In the genomic region with DNA sequence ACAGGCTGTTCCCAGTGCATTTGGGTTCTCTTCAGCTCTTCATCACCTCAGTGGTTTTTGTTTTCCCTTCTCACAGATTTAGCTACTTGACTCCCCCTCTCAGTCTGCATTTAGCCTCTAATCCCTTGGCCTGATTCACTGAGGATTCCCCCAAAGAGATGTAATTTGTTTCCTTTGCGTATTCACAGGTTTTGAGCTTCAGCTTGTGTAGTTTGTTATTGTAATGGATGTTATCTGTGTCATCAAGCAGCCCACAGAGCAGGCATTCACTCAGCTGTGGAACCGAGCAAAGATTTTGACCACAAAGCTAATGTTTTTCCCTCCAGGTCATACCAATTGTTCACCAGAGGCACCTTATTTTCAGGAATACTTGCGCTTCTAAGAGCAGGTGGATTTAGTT, we compare ENCODE assay signal across 17 cellular contexts. TPM values are rescaled to one million over a fixed set of nuclear protein-coding genes. Genes with fewer than 3 reads are reported as not detected.
DNase-seq lines count a peak whose midpoint lies in the region; ATAC-seq, FAIRE-seq and TF ChIP-seq lines count a peak whose summit lies in the region.
"Had no signal": no experiment of that assay in that cellular context is flagged by ENCODE, and none has a peak within 500 bp of the region (broad histone marks: within the 10 kb centered on the region; RNA-seq: fewer than 3 reads in every experiment).

No MANE protein-coding gene starts in this region.

- no peak overlapping the region for H2BK5ac ChIP-seq in H1 (ENCODE audit: low read depth, low read length)

- DNase-seq in EH (ENCODE audit: low read depth): peak; percentile 74
- peak; percentile 69 for DNase-seq in NCI-H524 treated with DMSO at 0.1 percent for 48 hours (lab: John Stamatoyannopoulos, UW)
- DNase-seq in H1 (ENCODE audit: low read depth in 1 of 2, low spot score in 2 of 2): no peak
- peak; percentile 82 for DNase-seq in neural progenitor cell (ENCODE audit: low spot score)
- no peak for DNase-seq in NCI-H1930 (lab: John Stamatoyannopoulos, UW)
- DNase-seq in RWPE1 (ENCODE audit: low spot score): no peak
- DNase-seq in activated naive CD8-positive, alpha-beta T cell treated with anti-CD3 and anti-CD28 coated beads, Interleukin-2, amount 50 U/mL, for 24 hours: no peak
- DNase-seq: activated T-cell treated with anti-CD3 and anti-CD28 coated beads, Interleukin-2, amount 50 U/mL, for 4 hours; BE2C; H7; NK-92 treated with Interleukin-12 subunit alpha and Interleukin-12 subunit beta, amount 100 ng/mL, for 24 hours; stimulated activated CD4-positive, alpha-beta T cell treated with anti-CD3 and anti-CD28 coated beads, Interleukin-4, amount 100 ng/mL, for 24 hours; stimulated activated naive CD4-positive, alpha-beta T cell had no signal

- TF ChIP-seq CTCF in H1 (IDR thresholded peaks at IDR 0.05; ENCODE audit: control extremely low read depth in 1 of 3, insufficient read depth in 1 of 3, low read depth in 1 of 3, low read length in 3 of 3) (no peak), neural progenitor cell (IDR thresholded peaks at IDR 0.05) (no peak), RWPE1 (conservative IDR thresholded peaks at IDR 0.05; ENCODE audit: low read depth) (no peak)

- H3F3A ChIP-seq in neural progenitor cell (ENCODE audit: low read depth): peaks cover 59% of the 10 kb centered on the region

- no peak for TF ChIP-seq RAD21 in H1 (IDR thresholded peaks at IDR 0.05 in 1 of 2, conservative IDR thresholded peaks at IDR 0.05 in 1 of 2; ENCODE audit: low read depth in 2 of 2, low read length in 2 of 2)

- no peak for TF ChIP-seq POLR2A in H1 (IDR thresholded peaks at IDR 0.05; ENCODE audit: control extremely low read depth in 1 of 2, low read depth in 2 of 2, low read length in 2 of 2)

- no peak overlapping the region for H2BK12ac ChIP-seq in H1 (ENCODE audit: low read depth, low read length)

- no peak overlapping the region for H4K8ac ChIP-seq in H1 (ENCODE audit: extremely low read depth, insufficient read depth, low read length)

- no peaks in the 10 kb centered on the region for H3K36me3 ChIP-seq in H1 (ENCODE audit: control insufficient read depth in 2 of 4, insufficient read depth in 4 of 4, low read length in 3 of 4)
- no peaks in the 10 kb centered on the region for H3K36me3 ChIP-seq in neural progenitor cell
- H3K36me3 ChIP-seq: BE2C had no signal

- POLR2A ChIA-PET in H1 (lab: Charles Lee; ENCODE audit: partially characterized antibody) (no interaction called here), RWPE1 (lab: Yijun Ruan, JAX; ENCODE audit: low non-redundant PET) (no interaction called here)

- H4K91ac ChIP-seq in H1 (replicated peaks; ENCODE audit: insufficient read length, low read length): no peak overlapping the region

- H3K14ac ChIP-seq in H1 (ENCODE audit: insufficient read length): no peak overlapping the region

- H2AK5ac ChIP-seq in H1 (ENCODE audit: low read depth, low read length): no peak overlapping the region

- no peak overlapping the region for H2BK15ac ChIP-seq in H1 (ENCODE audit: low read length)

- CTCF ChIA-PET in H1 (lab: Charles Lee; ENCODE audit: partially characterized antibody): interaction anchor here (0.7 to 2.4 kb wide), 15 partner anchors 9 to 224 kb away, joined by 3 to 10 read pairs (median 4); a partner anchor contains a TSS
- CTCF ChIA-PET in RWPE1 (lab: Yijun Ruan, JAX): no interaction called here

- H3K9me3 ChIP-seq in H1 (ENCODE audit: insufficient read depth in 2 of 2, low read depth in 1 of 2, low read length in 1 of 2) (no peaks in the 10 kb centered on the region), neural progenitor cell (ENCODE audit: low read depth) (no peaks in the 10 kb centered on the region)
- H3K9me3 ChIP-seq: BE2C had no signal

- no peaks in the 10 kb centered on the region for H3K36me3 Mint-ChIP-seq in neural progenitor cell
- no peaks in the 10 kb centered on the region for H3K36me3 Mint-ChIP-seq in activated naive CD8-positive, alpha-beta T cell treated with anti-CD3 and anti-CD28 coated beads, Interleukin-2, amount 50 U/mL, for 24 hours (ENCODE audit: low read depth)
- H3K36me3 Mint-ChIP-seq: IgD-negative memory B cell, mesothelial cell of epicardium had no signal

- H3K4me1 ChIP-seq in H1 (replicated peaks in 1 of 4; ENCODE audit: control insufficient read depth in 3 of 4, insufficient read depth in 4 of 4, low read length in 3 of 4): peaks cover 0 to 10% (median 5%) of the 10 kb centered on the region in 4 experiments; a peak in 3 of 7 replicates
- peaks cover 56% of the 10 kb centered on the region for H3K4me1 ChIP-seq in neural progenitor cell
- H3K4me1 ChIP-seq: BE2C had no signal

- H2AFZ ChIP-seq in H1 (ENCODE audit: low read length) (peak overlapping the region; percentile 66; the same call in 1 of the 2 replicates), neural progenitor cell (replicated peaks) (no peak overlapping the region)

- H3K56ac ChIP-seq in H1 (replicated peaks; ENCODE audit: insufficient read length, low read depth, low read length): no peak overlapping the region

- peak overlapping the region; percentile 32 to 39; a peak in 1 of 4 replicates for H3K4me2 ChIP-seq in H1 (ENCODE audit: insufficient read depth in 1 of 2, low read depth in 2 of 2, low read length in 2 of 2)
- H3K4me2 ChIP-seq in neural progenitor cell: peak overlapping the region; percentile 59

- H3K4ac ChIP-seq in H1 (replicated peaks; ENCODE audit: insufficient read length, low read depth, low read length): no peak overlapping the region

- H3K18ac ChIP-seq in H1 (ENCODE audit: extremely low read depth, low read length): no peak overlapping the region

- no peak for TF ChIP-seq EP300 in H1 (IDR thresholded peaks at IDR 0.05; ENCODE audit: borderline replicate concordance in 1 of 2, low read depth in 2 of 2, low read length in 2 of 2)

- FAIRE-seq in H1 (lab: Jason Lieb, UNC): no peak
- FAIRE-seq: endothelial cell of umbilical vein had no signal

- H4K20me1 ChIP-seq in H1 (replicated peaks in 1 of 2; ENCODE audit: control insufficient read depth in 1 of 2, insufficient read depth in 2 of 2, low read length in 2 of 2): no peaks in the 10 kb centered on the region
- no peaks in the 10 kb centered on the region for H4K20me1 ChIP-seq in neural progenitor cell (ENCODE audit: low read depth)

- no peaks in the 10 kb centered on the region for H3K23me2 ChIP-seq in H1 (ENCODE audit: low read depth, low read length)

- H3K27me3 ChIP-seq in H1 (replicated peaks in 1 of 4; ENCODE audit: control insufficient read depth in 3 of 4, extremely low read depth in 1 of 4, insufficient read depth in 3 of 4, low read length in 3 of 4) (no peaks in the 10 kb centered on the region; a peak in 1 of 7 replicates), neural progenitor cell (no peaks in the 10 kb centered on the region)
- H3K27me3 ChIP-seq: BE2C had no signal

- no peaks in the 10 kb centered on the region for H3K79me1 ChIP-seq in H1 (ENCODE audit: low read depth, low read length)

- H3K4me3 ChIP-seq in H1 (ENCODE audit: extremely low read depth in 1 of 4, insufficient read depth in 2 of 4, low read depth in 3 of 4, low read length in 4 of 4) (no peak overlapping the region), neural progenitor cell (peak overlapping the region; percentile 27)

- peaks cover 46% of the 10 kb centered on the region for H3K4me1 Mint-ChIP-seq in neural progenitor cell
- no peaks in the 10 kb centered on the region for H3K4me1 Mint-ChIP-seq in activated naive CD8-positive, alpha-beta T cell treated with anti-CD3 and anti-CD28 coated beads, Interleukin-2, amount 50 U/mL, for 24 hours
- H3K4me1 Mint-ChIP-seq: IgD-negative memory B cell had no signal

- H3K79me2 ChIP-seq in H1 (ENCODE audit: control insufficient read depth in 1 of 2, insufficient read depth in 2 of 2, low read length in 2 of 2) (no peaks in the 10 kb centered on the region), neural progenitor cell (ENCODE audit: low read depth) (no peaks in the 10 kb centered on the region)

- ATAC-seq in activated naive CD8-positive, alpha-beta T cell treated with anti-CD3 and anti-CD28 coated beads, Interleukin-2, amount 50 U/mL, for 24 hours: no peak
- ATAC-seq in HG03139 (IDR thresholded peaks at IDR 0.05; ENCODE audit: unreplicated experiment): no peak
- ATAC-seq: activated T-cell treated with anti-CD3 and anti-CD28 coated beads, Interleukin-2, amount 50 U/mL, for 4 hours had no signal

- H3K4me3 Mint-ChIP-seq in neural progenitor cell: no peak overlapping the region
- H3K4me3 Mint-ChIP-seq in activated naive CD8-positive, alpha-beta T cell treated with anti-CD3 and anti-CD28 coated beads, Interleukin-2, amount 50 U/mL, for 24 hours: no peak overlapping the region
- H3K4me3 Mint-ChIP-seq: activated T-cell treated with anti-CD3 and anti-CD28 coated beads, Interleukin-2, amount 50 U/mL, for 4 hours; IgD-negative memory B cell; mesothelial cell of epicardium had no signal

- H3K9me3 Mint-ChIP-seq in neural progenitor cell: no peaks in the 10 kb centered on the region
- H3K9me3 Mint-ChIP-seq in activated naive CD8-positive, alpha-beta T cell treated with anti-CD3 and anti-CD28 coated beads, Interleukin-2, amount 50 U/mL, for 24 hours: no peaks in the 10 kb centered on the region
- H3K9me3 Mint-ChIP-seq: activated T-cell treated with anti-CD3 and anti-CD28 coated beads, Interleukin-2, amount 50 U/mL, for 4 hours; IgD-negative memory B cell; mesothelial cell of epicardium had no signal

- H3K9ac ChIP-seq in H1 (replicated peaks in 1 of 4; ENCODE audit: extremely low read depth in 1 of 4, low read depth in 3 of 4, low read length in 3 of 4) (no peak overlapping the region), neural progenitor cell (no peak overlapping the region)

- 57% methylated on average over 3 of the region's 3 CpGs; no CpG with 5 or more reads in 1 of the 2 experiments for WGBS in H1 (ENCODE audit: extremely low coverage in 1 of 2, insufficient coverage in 1 of 2, insufficient read length in 1 of 2, insufficient replicate concordance in 2 of 2, low coverage in 1 of 2, low lambda C conversion rate in 2 of 2, missing lambda C conversion rate in 1 of 2), 2 experiments

- no peak overlapping the region for H3K23ac ChIP-seq in H1 (ENCODE audit: insufficient read length)

- peak overlapping the region; percentile 10 for H3K27ac Mint-ChIP-seq in neural progenitor cell
- no peak overlapping the region for H3K27ac Mint-ChIP-seq in activated naive CD8-positive, alpha-beta T cell treated with anti-CD3 and anti-CD28 coated beads, Interleukin-2, amount 50 U/mL, for 24 hours
- H3K27ac Mint-ChIP-seq: IgD-negative memory B cell, mesothelial cell of epicardium had no signal

- no peak overlapping the region for H2BK20ac ChIP-seq in H1 (ENCODE audit: low read length)

- H2BK120ac ChIP-seq in H1 (replicated peaks; ENCODE audit: low read depth, low read length): no peak overlapping the region

- no peak overlapping the region for H4K5ac ChIP-seq in H1 (ENCODE audit: insufficient read length, low read depth, low read length)

- H3K27ac ChIP-seq in H1 (ENCODE audit: low read depth, low read length): no peak overlapping the region
- H3K27ac ChIP-seq in neural progenitor cell: peak overlapping the region; percentile 96
- no peak overlapping the region for H3K27ac ChIP-seq in RWPE1

- peaks cover 5% of the 10 kb centered on the region for H3K27me3 Mint-ChIP-seq in neural progenitor cell (ENCODE audit: insufficient read depth, low read depth)
- H3K27me3 Mint-ChIP-seq in activated naive CD8-positive, alpha-beta T cell treated with anti-CD3 and anti-CD28 coated beads, Interleukin-2, amount 50 U/mL, for 24 hours: peaks cover 1% of the 10 kb centered on the region
- H3K27me3 Mint-ChIP-seq: IgD-negative memory B cell had no signal

RNA-seq across cellular contexts. Expression of a gene that starts 6.4 kb away (rescaled TPM):
- total RNA-seq in H1 (2021; fragmentation: NEBNext Ultra II Directional; extraction: Animal tissue kit (Norgen Biotek cat#: 25700)): 1.5 and 3.4 TPM in 2 replicates
- 2.7 and 2.8 TPM in 2 replicates for polyA plus RNA-seq in H1 (2011; rRNA removed)
- polyA plus RNA-seq in H1 (2011; cell fraction: cytosol; rRNA removed): 4.1 TPM
- 6.9 TPM for polyA plus RNA-seq in H1 (2011; cell fraction: nucleus; rRNA removed)
- 1.5 to 3.2 TPM (median 2.2 TPM) in 4 replicates for polyA plus RNA-seq in H1 (2012, experiment 1 of 2)
- polyA plus RNA-seq in H1 (2012, experiment 2 of 2): 1.2 TPM
- 1.4 TPM for polyA plus RNA-seq in H1 (2013, experiment 1 of 2)
- 1.2 TPM for polyA plus RNA-seq in H1 (2013, experiment 2 of 2)
- 6.0 and 7.9 TPM in 2 replicates for polyA minus RNA-seq in H1 (2011; rRNA and poly(A)+ RNA removed)
- polyA minus RNA-seq in H1 (2011; cell fraction: cytosol; rRNA and poly(A)+ RNA removed): 2.6 TPM
- 22.8 TPM for polyA minus RNA-seq in H1 (2011; cell fraction: nucleus; rRNA and poly(A)+ RNA removed)
- total RNA-seq in neural progenitor cell (ENCODE audit: low replicate concordance): 49.6 and 111 TPM in 2 replicates
- polyA plus RNA-seq: IgD-negative memory B cell had no signal

Comparison
In these comparisons a context has a peak if more than half of its experiments do, and no peak if none do; other contexts are left out.
1. DNase-seq: peak in EH (single experiment), NCI-H524 treated with DMSO at 0.1 percent for 48 hours (single experiment) and neural progenitor cell (single experiment); none in H1 (0 of 2), NCI-H1930 (0 of 2), RWPE1 (single experiment) and activated naive CD8-positive, alpha-beta T cell treated with anti-CD3 and anti-CD28 coated beads, Interleukin-2, amount 50 U/mL, for 24 hours (single experiment).
2. RNA of a gene that starts 6.4 kb away (total RNA-seq): 49.6 to 111 TPM in neural progenitor cell; 1.5 to 3.4 TPM in H1; every median in the first group is over 10 times any median in the second.